15 cellular contexts compared by ENCODE assay signal in genomic region chr5:94702729-94703128, GRCh38.
A peak's percentile ranks its signal among the peaks of the same experiment; 100 is the strongest.
DNase-seq lines count a peak whose midpoint lies in the region; ATAC-seq lines count a peak whose summit lies in the region.
"Had no signal": no experiment of that assay in that cellular context is flagged by ENCODE, and none has a peak within 500 bp of the region (broad histone marks: within the 10 kb centered on the region; RNA-seq: fewer than 3 reads in every experiment).

No MANE protein-coding gene starts in this region.

- H3K27ac Mint-ChIP-seq in CD8-positive, alpha-beta memory T cell, result peak overlapping the region in 2 of 8 donors; percentile 6 to 38

- POLR2A ChIA-PET in CD8-positive, alpha-beta memory T cell (lab: Charles Lee), result no interaction called here

- CTCF ChIA-PET in CD8-positive, alpha-beta memory T cell (lab: Charles Lee), result interaction anchor here (1.6 kb wide), 1 partner anchor 13 kb away, joined by 3 read pairs; no protein-coding TSS in a partner anchor

- H3K9me3 ChIP-seq in CD8-positive, alpha-beta memory T cell (ENCODE audit: low read length), result no peaks in the 10 kb centered on the region
- H3K9me3 ChIP-seq: right lobe of liver, vagina had no signal

- H3K4me3 ChIP-seq in CD8-positive, alpha-beta memory T cell (ENCODE audit: low read length), result no peak overlapping the region
- H3K4me3 ChIP-seq: right lobe of liver, vagina had no signal

- H3K27me3 ChIP-seq in CD8-positive, alpha-beta memory T cell (ENCODE audit: insufficient read depth, low read length, poor library complexity, severe bottlenecking), result no peaks in the 10 kb centered on the region
- H3K27me3 ChIP-seq: right lobe of liver, vagina had no signal

- DNase-seq in NCI-H82 (lab: John Stamatoyannopoulos, UW) (no peak), SW 1271 (lab: John Stamatoyannopoulos, UW) (no peak), left ventricle myocardium superior (no peak)
- DNase-seq in CD8-positive, alpha-beta memory T cell, result no peak
- DNase-seq: activated T-cell treated with anti-CD3 and anti-CD28 coated beads, Interleukin-2, amount 50 U/mL, for 48 hours; C1 segment of cervical spinal cord; hypothalamus; NCI-H1694; right lobe of liver had no signal

- H3K4me3 Mint-ChIP-seq in CD8-positive, alpha-beta memory T cell, result no peak overlapping the region

- H3K36me3 ChIP-seq in CD8-positive, alpha-beta memory T cell (ENCODE audit: insufficient read depth, low read length), result no peaks in the 10 kb centered on the region
- H3K36me3 ChIP-seq: right lobe of liver, vagina had no signal

- intact Hi-C loops in left ventricle myocardium superior (cut with micrococcal nuclease), result no loop called here

- no peaks in the 10 kb centered on the region for H3K9me3 Mint-ChIP-seq in CD8-positive, alpha-beta memory T cell

- H3K27me3 Mint-ChIP-seq in CD8-positive, alpha-beta memory T cell, result no peaks in the 10 kb centered on the region

- peaks cover 7 to 19% (median 9%) of the 10 kb centered on the region in 3 donors for H3K36me3 Mint-ChIP-seq in CD8-positive, alpha-beta memory T cell

- H3K4me1 Mint-ChIP-seq in CD8-positive, alpha-beta memory T cell, result peaks cover 7 to 25% (median 11%) of the 10 kb centered on the region in 3 donors

- ATAC-seq in GM18498 (IDR thresholded peaks at IDR 0.05; ENCODE audit: unreplicated experiment), result peak; percentile 65
- ATAC-seq in GM19397 (IDR thresholded peaks at IDR 0.05; ENCODE audit: unreplicated experiment), result peak; percentile 56
- peak; percentile 70 for ATAC-seq in HG02884 (IDR thresholded peaks at IDR 0.05; ENCODE audit: unreplicated experiment)
- peak; percentile 62 for ATAC-seq in HG03565 (IDR thresholded peaks at IDR 0.05; ENCODE audit: unreplicated experiment)
- no peak for ATAC-seq in left ventricle myocardium superior
- ATAC-seq: right lobe of liver had no signal

- H3K4me1 ChIP-seq in CD8-positive, alpha-beta memory T cell (ENCODE audit: insufficient read depth, low read length), result peaks cover 3% of the 10 kb centered on the region
- H3K4me1 ChIP-seq: right lobe of liver, vagina had no signal

- no peak overlapping the region for H3K27ac ChIP-seq in CD8-positive, alpha-beta memory T cell (ENCODE audit: low read depth, low read length)
- H3K27ac ChIP-seq: epithelial cell of prostate, right lobe of liver, vagina had no signal
